Comparison of ENCODE assay signal across 6 cellular contexts in genomic region chr11:66346476-66347424, GRCh38. TPM values are rescaled to one million over a fixed set of nuclear protein-coding genes. Genes with fewer than 3 reads are reported as not detected.
DNase-seq lines count a peak whose midpoint lies in the region; ATAC-seq and TF ChIP-seq lines count a peak whose summit lies in the region.

No MANE protein-coding gene starts in this region.

- H3K4me1 Mint-ChIP-seq in activated T-cell treated with anti-CD3 and anti-CD28 coated beads, Interleukin-2, amount 50 U/mL, for 72 hours (ENCODE audit: low read depth) = peaks cover 55% of the 10 kb centered on the region

- peak overlapping the region; percentile 97 to 98 for H3K4me3 Mint-ChIP-seq in activated T-cell treated with anti-CD3 and anti-CD28 coated beads, Interleukin-2, amount 50 U/mL, for 72 hours

- peaks cover 9 to 55% (median 47%) of the 10 kb centered on the region in 5 donors for H3K4me1 ChIP-seq in subcutaneous abdominal adipose tissue (ENCODE audit: control insufficient read depth in 5 of 5, insufficient read depth in 5 of 5, low read length in 5 of 5)

- H3K36me3 Mint-ChIP-seq in activated T-cell treated with anti-CD3 and anti-CD28 coated beads, Interleukin-2, amount 50 U/mL, for 72 hours (ENCODE audit: insufficient read depth in 2 of 2) = peaks cover 2 to 4% of the 10 kb centered on the region in 2 donors

- H3K27ac Mint-ChIP-seq in activated T-cell treated with anti-CD3 and anti-CD28 coated beads, Interleukin-2, amount 50 U/mL, for 72 hours = no peak overlapping the region

- H3K27me3 Mint-ChIP-seq in activated T-cell treated with anti-CD3 and anti-CD28 coated beads, Interleukin-2, amount 50 U/mL, for 72 hours (ENCODE audit: low read depth) = no peaks in the 10 kb centered on the region

- H3K9ac ChIP-seq in subcutaneous abdominal adipose tissue (ENCODE audit: low read length in 5 of 5) = peak overlapping the region; percentile 65 to 93 (median 77)

- H3K4me3 ChIP-seq in fibroblast of the aortic adventitia (ENCODE audit: low read depth, low read length) (peak overlapping the region; percentile 98), subcutaneous abdominal adipose tissue (ENCODE audit: low read depth in 1 of 5, low read length in 5 of 5) (peak overlapping the region; percentile 39 to 95 (median 86))

- DNase-seq in activated T-cell treated with anti-CD3 and anti-CD28 coated beads, Interleukin-2, amount 50 U/mL, for 72 hours = no peak
- DNase-seq in activated T-cell treated with anti-CD3 and anti-CD28 coated beads for 4 hours = no peak
- no peak for DNase-seq in fibroblast of the aortic adventitia (ENCODE audit: low read depth)
- no peak for DNase-seq in KG1 (lab: John Stamatoyannopoulos, UW)
- no peak for DNase-seq in activated effector memory CD4-positive, alpha-beta T cell treated with anti-CD3 and anti-CD28 coated beads, Interleukin-2, amount 50 U/mL, for 16 hours

- H3K36me3 ChIP-seq in subcutaneous abdominal adipose tissue (ENCODE audit: control insufficient read depth in 5 of 5, insufficient read depth in 5 of 5, low read length in 5 of 5) = peaks cover 0 to 10% (median 5%) of the 10 kb centered on the region in 5 donors

- TF ChIP-seq CTCF in fibroblast of the aortic adventitia (IDR thresholded peaks at IDR 0.05; ENCODE audit: insufficient read depth, low read length) = no peak

- peak overlapping the region; percentile 57 for H3K27ac ChIP-seq in subcutaneous abdominal adipose tissue (ENCODE audit: low read depth, low read length)

- H3K9me3 Mint-ChIP-seq in activated T-cell treated with anti-CD3 and anti-CD28 coated beads, Interleukin-2, amount 50 U/mL, for 72 hours = peaks cover 0 to 3% of the 10 kb centered on the region in 2 donors

- H3K9me3 ChIP-seq in subcutaneous abdominal adipose tissue (ENCODE audit: control insufficient read depth in 5 of 5, low read length in 5 of 5) = no peaks in the 10 kb centered on the region

- H3K27me3 ChIP-seq in subcutaneous abdominal adipose tissue (ENCODE audit: control insufficient read depth in 5 of 5, insufficient read depth in 4 of 5, low read length in 5 of 5) = no peaks in the 10 kb centered on the region

- ATAC-seq in activated T-cell treated with anti-CD3 and anti-CD28 coated beads, Interleukin-2, amount 50 U/mL, for 72 hours (replicated peaks in 1 of 2) = no peak

RNA-seq across cellular contexts. Expression of gene B4GAT1, which starts 0.7 kb away (rescaled TPM):
- 1 to 10 TPM; 6.3 to 8.3 TPM for total RNA-seq in activated T-cell treated with anti-CD3 and anti-CD28 coated beads, Interleukin-2, amount 50 U/mL, for 72 hours
- 21.5 and 36.3 TPM in 2 replicates for total RNA-seq in fibroblast of the aortic adventitia (ENCODE audit: low replicate concordance)

RNA-seq across cellular contexts. Expression of gene BRMS1, which starts 1.8 kb away (rescaled TPM):
- 10 to 100 TPM; 41.4 to 46.4 TPM for total RNA-seq in activated T-cell treated with anti-CD3 and anti-CD28 coated beads, Interleukin-2, amount 50 U/mL, for 72 hours
- total RNA-seq in fibroblast of the aortic adventitia (ENCODE audit: low replicate concordance) = 22.6 and 38.5 TPM in 2 replicates

RNA-seq across cellular contexts. Expression of gene RIN1, which starts 10.5 kb away (rescaled TPM):
- total RNA-seq in activated T-cell treated with anti-CD3 and anti-CD28 coated beads, Interleukin-2, amount 50 U/mL, for 72 hours = 1 to 10 TPM; 1.8 to 2.8 TPM
- 10.1 and 45.3 TPM in 2 replicates for total RNA-seq in fibroblast of the aortic adventitia (ENCODE audit: low replicate concordance)

RNA-seq across cellular contexts. Expression of gene SLC29A2, which starts 24.8 kb away (rescaled TPM):
- total RNA-seq in activated T-cell treated with anti-CD3 and anti-CD28 coated beads, Interleukin-2, amount 50 U/mL, for 72 hours = 1 to 10 TPM; 3.3 to 3.6 TPM
- 0.36 TPM in 1 of 2 replicates, not detected in the other for total RNA-seq in fibroblast of the aortic adventitia (ENCODE audit: low replicate concordance)

RNA-seq across cellular contexts. Expression of gene CD248, which starts 29.9 kb away (rescaled TPM):
- 1 to 10 TPM; 3.0 to 3.9 TPM for total RNA-seq in activated T-cell treated with anti-CD3 and anti-CD28 coated beads, Interleukin-2, amount 50 U/mL, for 72 hours
- 99.1 and 193 TPM in 2 replicates for total RNA-seq in fibroblast of the aortic adventitia (ENCODE audit: low replicate concordance)
